1 cellular context compared by ENCODE assay signal in genomic region chr10:80472234-80473095, GRCh38.
TF ChIP-seq lines count a peak whose summit lies in the region.

No MANE protein-coding gene starts in this region.

TF ChIP-seq in K562, 482 proteins besides CTCF, POLR2A, EP300 and RAD21 (continued from another document):
- no peak for TF ChIP-seq BRF2 (IDR thresholded peaks at IDR 0.05; ENCODE audit: borderline replicate concordance, insufficient read depth, insufficient read length)
- TF ChIP-seq ZNF583 (CRISPR knock-in tag; IDR thresholded peaks at IDR 0.05) = no peak
